Comparison of ENCODE assay signal across 13 cellular contexts in the genomic region with DNA sequence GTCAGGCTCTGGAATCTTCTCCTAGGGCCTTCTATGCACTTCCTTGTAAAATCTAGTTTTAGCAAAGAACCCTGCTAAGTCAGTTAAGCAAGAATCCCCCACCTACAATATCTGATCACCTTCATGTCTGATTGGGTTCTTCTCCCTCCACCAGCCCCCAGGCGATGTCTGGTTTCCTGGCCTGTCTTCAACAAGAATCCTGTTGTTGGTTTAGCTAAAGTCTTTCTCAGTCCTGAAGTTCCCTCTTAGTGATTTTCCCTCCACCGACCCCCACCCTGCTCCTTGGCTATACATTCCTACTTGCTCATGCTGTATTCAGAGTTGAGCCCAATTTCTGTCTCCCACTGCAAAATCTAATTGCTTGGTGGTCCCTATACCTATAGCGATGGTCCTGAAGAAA. TPM values are rescaled to one million over a fixed set of nuclear protein-coding genes. Genes with fewer than 3 reads are reported as not detected.
DNase-seq lines count a peak whose midpoint lies in the region; TF ChIP-seq lines count a peak whose summit lies in the region.
"Had no signal": no experiment of that assay in that cellular context is flagged by ENCODE, and none has a peak within 500 bp of the region (broad histone marks: within the 10 kb centered on the region; RNA-seq: fewer than 3 reads in every experiment).

No MANE protein-coding gene starts in this region.

- no peak overlapping the region for H4K12ac ChIP-seq in trophoblast cell (ENCODE audit: low read depth, low read length)

- H3K4me1 ChIP-seq in H9 (ENCODE audit: insufficient read depth, low read length) (peaks cover 6% of the 10 kb centered on the region; the same call in 1 of the 2 replicates), fibroblast of lung (ENCODE audit: control insufficient read depth, extremely low read depth, insufficient read depth, low read length) (peaks cover 3% of the 10 kb centered on the region), trophoblast cell (ENCODE audit: control insufficient read depth in 1 of 2, insufficient read depth in 2 of 2, low read length in 2 of 2) (peaks cover 17 to 29% of the 10 kb centered on the region in 2 experiments)

- H4K20me1 ChIP-seq in H9 (ENCODE audit: control insufficient read depth, insufficient read depth, insufficient read length), result no peaks in the 10 kb centered on the region
- no peaks in the 10 kb centered on the region for H4K20me1 ChIP-seq in fibroblast of lung (ENCODE audit: control insufficient read depth, extremely low read depth, insufficient read depth, low read length)

- DNase-seq in H9 (no peak), SK-N-MC (ENCODE audit: low read depth, low spot score) (peak; percentile 35), fibroblast of lung (ENCODE audit: low read depth in 2 of 2) (no peak), trophoblast cell (peak; percentile 21 to 60), OCI-M2 (lab: John Stamatoyannopoulos, UW; ENCODE audit: unreplicated experiment) (no peak), GM13977 (ENCODE audit: low spot score) (no peak), NCI-H146 (lab: John Stamatoyannopoulos, UW) (no peak)
- no peak for DNase-seq in activated CD4-positive, alpha-beta T cell treated with anti-CD3 and anti-CD28 coated beads, Interleukin-2, amount 50 U/mL, for 1 hour
- DNase-seq: activated CD4-positive, alpha-beta memory T cell treated with anti-CD3 and anti-CD28 coated beads, Interleukin-2, amount 10 ng/mL, durations not matched to agents 7 days and 5 days; NCI-H1436 treated with DMSO at 0.1 percent for 48 hours; stimulated activated CD4-positive, alpha-beta T cell treated with anti-CD3 and anti-CD28 coated beads, Interleukin-2, amount 100 ng/mL, for 24 hours; stimulated activated naive CD4-positive, alpha-beta T cell treated with Interleukin-2 at 50 U/mL for 16 hours had no signal

- H3K4me1 Mint-ChIP-seq in H9, result peaks cover 30 to 35% of the 10 kb centered on the region in 2 experiments

- H3K36me3 ChIP-seq in SK-N-MC (ENCODE audit: insufficient read depth, low read length) (no peaks in the 10 kb centered on the region), fibroblast of lung (ENCODE audit: control insufficient read depth, insufficient read depth, low read length) (no peaks in the 10 kb centered on the region), trophoblast cell (ENCODE audit: control insufficient read depth in 1 of 2, insufficient read depth in 2 of 2, low read length in 2 of 2) (no peaks in the 10 kb centered on the region)
- H3K36me3 ChIP-seq: neutrophil had no signal

- H2BK5ac ChIP-seq in H9 (ENCODE audit: insufficient read length, low read length), result no peak overlapping the region
- H2BK5ac ChIP-seq in trophoblast cell (ENCODE audit: low read depth, low read length, poor library complexity), result peak overlapping the region; percentile 96

- H3K18ac ChIP-seq in H9 (ENCODE audit: insufficient read length, low read depth, low read length), result peak overlapping the region; percentile 42
- H3K18ac ChIP-seq in trophoblast cell (ENCODE audit: low read length), result peak overlapping the region; percentile 91

- no peak for TF ChIP-seq CTCF in H9 (conservative IDR thresholded peaks at IDR 0.05)
- TF ChIP-seq CTCF in fibroblast of lung (conservative IDR thresholded peaks at IDR 0.05 in 1 of 2, IDR thresholded peaks at IDR 0.05 in 1 of 2; ENCODE audit: low read depth in 1 of 2, low read length in 2 of 2), result no peak
- TF ChIP-seq CTCF in GM13977 (IDR thresholded peaks at IDR 0.05; ENCODE audit: extremely low read depth, insufficient read depth, missing control alignments), result no peak

- peak overlapping the region; percentile 39 for H2AK5ac ChIP-seq in H9 (ENCODE audit: insufficient read length, low read length)
- peak overlapping the region; percentile 49 for H2AK5ac ChIP-seq in trophoblast cell (ENCODE audit: low read length)

- H3K9ac ChIP-seq in H9 (ENCODE audit: extremely low read depth, insufficient read length, low read length) (no peak overlapping the region), SK-N-MC (ENCODE audit: insufficient read length) (peak overlapping the region; percentile 75), fibroblast of lung (ENCODE audit: insufficient read depth, low read length) (no peak overlapping the region), trophoblast cell (ENCODE audit: low read length) (no peak overlapping the region)

- H3K9me3 Mint-ChIP-seq in H9, result peaks cover 17 to 21% of the 10 kb centered on the region in 2 experiments

- no peak overlapping the region for H3K4ac ChIP-seq in H9 (ENCODE audit: low read depth, low read length)
- peak overlapping the region; percentile 87 for H3K4ac ChIP-seq in trophoblast cell (ENCODE audit: low read depth, low read length)

- H2BK20ac ChIP-seq in H9 (ENCODE audit: low read depth, low read length, poor library complexity, severe bottlenecking), result no peak overlapping the region

- peak overlapping the region; percentile 45 for H4K5ac ChIP-seq in H9 (ENCODE audit: insufficient read length, low read depth, low read length)

- H3K23me2 ChIP-seq in H9 (ENCODE audit: insufficient read length, low read depth, low read length, poor library complexity, severe bottlenecking), result no peaks in the 10 kb centered on the region

- H2AFZ ChIP-seq in H9 (ENCODE audit: low read length) (no peak overlapping the region), fibroblast of lung (ENCODE audit: low read length) (no peak overlapping the region), trophoblast cell (ENCODE audit: insufficient read depth, low read length, poor library complexity) (peak overlapping the region; percentile 71)

- H3K4me3 ChIP-seq in SK-N-MC, result peak overlapping the region; percentile 4; the same call in 1 of the 2 replicates
- H3K4me3 ChIP-seq in fibroblast of lung (replicated peaks in 1 of 4; ENCODE audit: control extremely low read depth in 1 of 4, insufficient read depth in 1 of 4, low read depth in 3 of 4, low read length in 4 of 4), result no peak overlapping the region
- no peak overlapping the region for H3K4me3 ChIP-seq in trophoblast cell (ENCODE audit: low read depth, low read length)

- H3K27ac Mint-ChIP-seq in H9, result peak overlapping the region; percentile 29 to 99 (median 90); a peak in 6 of 7 replicates
- H3K27ac Mint-ChIP-seq: activated CD4-positive, alpha-beta memory T cell treated with anti-CD3 and anti-CD28 coated beads, Interleukin-2, amount 10 ng/mL, durations not matched to agents 7 days and 5 days had no signal

- no CpG with 5 or more reads among the region's 3 CpGs for WGBS in H9 (ENCODE audit: extremely low coverage, insufficient read length, low lambda C conversion rate)
- no CpG with 5 or more reads among the region's 3 CpGs for WGBS in trophoblast cell (ENCODE audit: extremely low coverage, insufficient coverage, insufficient read length)

- H3K79me2 ChIP-seq in H9 (ENCODE audit: insufficient read depth, low read length) (no peaks in the 10 kb centered on the region), fibroblast of lung (ENCODE audit: control insufficient read depth, insufficient read depth, low read length) (no peaks in the 10 kb centered on the region), trophoblast cell (ENCODE audit: control insufficient read depth, insufficient read depth, low read length, poor library complexity) (peaks cover 8% of the 10 kb centered on the region)

- peak overlapping the region; percentile 10 for H2BK12ac ChIP-seq in H9 (ENCODE audit: insufficient read length, low read depth, low read length)
- peak overlapping the region; percentile 96 for H2BK12ac ChIP-seq in trophoblast cell (ENCODE audit: low read length)

- no peak overlapping the region for H4K8ac ChIP-seq in H9 (replicated peaks; ENCODE audit: insufficient read length, low read depth, low read length)
- peak overlapping the region; percentile 84 for H4K8ac ChIP-seq in trophoblast cell (ENCODE audit: low read depth, low read length)

- H3K4me2 ChIP-seq in H9 (ENCODE audit: insufficient read depth, insufficient read length, low read length) (no peak overlapping the region), fibroblast of lung (ENCODE audit: extremely low read depth, insufficient read depth, low read length) (no peak overlapping the region), trophoblast cell (ENCODE audit: low read length) (no peak overlapping the region)

- H3K23ac ChIP-seq in H9 (ENCODE audit: insufficient read length, low read depth, low read length), result no peak overlapping the region
- H3K23ac ChIP-seq in trophoblast cell (ENCODE audit: low read length), result no peak overlapping the region

- no peaks in the 10 kb centered on the region for H3K27me3 Mint-ChIP-seq in H9 (ENCODE audit: low read depth)

- no peak overlapping the region for H3K56ac ChIP-seq in H9 (ENCODE audit: insufficient read length, low read depth, low read length)

- H3K9me3 ChIP-seq in H9 (ENCODE audit: control insufficient read depth, low read depth, low read length), result no peaks in the 10 kb centered on the region
- peaks cover 6% of the 10 kb centered on the region for H3K9me3 ChIP-seq in SK-N-MC (ENCODE audit: low read depth, low read length)
- no peaks in the 10 kb centered on the region for H3K9me3 ChIP-seq in fibroblast of lung (ENCODE audit: control insufficient read depth, insufficient read depth, low read depth, low read length)
- H3K9me3 ChIP-seq in trophoblast cell (ENCODE audit: insufficient read depth, low read depth, low read length), result no peaks in the 10 kb centered on the region
- H3K9me3 ChIP-seq: neutrophil had no signal

- H3K27ac ChIP-seq in H9 (ENCODE audit: insufficient read length, low read depth, low read length) (peak overlapping the region; percentile 43), SK-N-MC (peak overlapping the region; percentile 99), fibroblast of lung (ENCODE audit: insufficient read depth, low read length) (peak overlapping the region; percentile 42), trophoblast cell (ENCODE audit: low read depth, low read length) (peak overlapping the region; percentile 92)
- H3K27ac ChIP-seq: neutrophil had no signal

- no peak overlapping the region for H2BK15ac ChIP-seq in H9 (ENCODE audit: low read depth, low read length)

- H3K36me3 Mint-ChIP-seq in H9 (ENCODE audit: insufficient read depth in 1 of 3, low read depth in 3 of 3), result peaks cover 6 to 23% (median 7%) of the 10 kb centered on the region in 3 experiments

- no peak overlapping the region for H4K91ac ChIP-seq in H9 (ENCODE audit: insufficient read length, low read depth, low read length)
- peak overlapping the region; percentile 95 for H4K91ac ChIP-seq in trophoblast cell (ENCODE audit: low read depth, low read length)

- H3K79me1 ChIP-seq in H9 (ENCODE audit: insufficient read depth, low read depth, low read length, poor library complexity, severe bottlenecking) (no peaks in the 10 kb centered on the region), trophoblast cell (ENCODE audit: low read length) (peaks cover 29% of the 10 kb centered on the region)

- no peak overlapping the region for H3K4me3 Mint-ChIP-seq in H9
- H3K4me3 Mint-ChIP-seq: activated CD4-positive, alpha-beta memory T cell treated with anti-CD3 and anti-CD28 coated beads, Interleukin-2, amount 10 ng/mL, durations not matched to agents 7 days and 5 days had no signal

- no peak overlapping the region for H3T11ph ChIP-seq in H9 (ENCODE audit: low read length)

- H3K27me3 ChIP-seq in H9 (ENCODE audit: insufficient read depth, low read length), result no peaks in the 10 kb centered on the region
- H3K27me3 ChIP-seq in fibroblast of lung (ENCODE audit: control insufficient read depth, insufficient read depth, low read length), result no peaks in the 10 kb centered on the region
- H3K27me3 ChIP-seq in trophoblast cell (ENCODE audit: insufficient read depth, low read length), result no peaks in the 10 kb centered on the region
- H3K27me3 ChIP-seq: neutrophil had no signal

- no peak overlapping the region for H2BK120ac ChIP-seq in H9 (ENCODE audit: low read depth, low read length, poor library complexity, severe bottlenecking)
- H2BK120ac ChIP-seq in trophoblast cell (ENCODE audit: insufficient read depth, low read length, poor library complexity), result peak overlapping the region; percentile 94

- in situ Hi-C loops in GM13977 (cut with MboI; ENCODE audit: low pct_unique_long_range_greater_than_20kb, low sequenced_read_pairs, unreplicated experiment), result no loop called here

- H3K14ac ChIP-seq in H9 (ENCODE audit: insufficient read depth, low read length) (no peak overlapping the region), trophoblast cell (ENCODE audit: low read length) (peak overlapping the region; percentile 92)

RNA-seq across cellular contexts. Expression of gene SLC46A3, which starts 35.2 kb away (rescaled TPM):
- total RNA-seq in H9 (2021) (0.22 and 0.26 TPM in 2 replicates), fibroblast of lung (4.6 and 6.4 TPM in 2 replicates)
- 1.5 and 2.6 TPM in 2 replicates for polyA plus RNA-seq in fibroblast of lung
- polyA plus RNA-seq in fibroblast of lung (2012), result 0.76 and 1.0 TPM in 2 replicates
- 0.30 and 1.0 TPM in 2 replicates for polyA minus RNA-seq in fibroblast of lung (ENCODE audit: low replicate concordance)
- polyA plus RNA-seq in trophoblast cell (2013), result 1.4 and 1.5 TPM in 2 replicates

Comparison
In these comparisons a context has a peak if more than half of its experiments do, and no peak if none do; other contexts are left out.
1. DNase-seq: peak in SK-N-MC (single experiment) and trophoblast cell (2 of 2); none in H9 (single experiment), fibroblast of lung (0 of 2), OCI-M2 (single experiment), GM13977 (single experiment), NCI-H146 (single experiment) and activated CD4-positive, alpha-beta T cell treated with anti-CD3 and anti-CD28 coated beads, Interleukin-2, amount 50 U/mL, for 1 hour (single experiment).
2. H3K27ac ChIP-seq: peak in every context shown above with its lines; median percentile 99 in SK-N-MC; 92 in trophoblast cell; 43 in H9; 42 in fibroblast of lung.